In the genomic region with DNA sequence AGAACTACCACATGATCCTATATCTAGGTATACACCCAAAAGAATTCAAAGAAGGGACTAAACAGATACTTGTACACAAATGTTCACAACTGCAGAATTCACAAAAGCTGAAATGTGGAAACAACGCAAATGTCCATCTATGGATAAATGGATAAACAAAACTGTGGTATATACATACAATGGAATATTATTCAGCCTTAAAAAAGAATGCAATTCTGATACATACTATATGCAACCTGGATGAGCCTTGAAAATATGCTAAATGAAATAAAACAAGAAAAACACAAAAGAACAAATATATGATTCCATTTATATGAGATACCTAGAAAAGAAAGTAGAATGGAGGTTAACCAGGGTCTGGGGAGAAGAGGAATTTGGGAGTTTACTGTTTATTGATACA, we compare ENCODE assay signal across 13 cellular contexts. TPM values are rescaled to one million over a fixed set of nuclear protein-coding genes. Genes with fewer than 3 reads are reported as not detected.
DNase-seq lines count a peak whose midpoint lies in the region; FAIRE-seq and TF ChIP-seq lines count a peak whose summit lies in the region.
"Had no signal": no experiment of that assay in that cellular context is flagged by ENCODE, and none has a peak within 500 bp of the region (broad histone marks: within the 10 kb centered on the region; RNA-seq: fewer than 3 reads in every experiment).

No MANE protein-coding gene starts in this region.

- no peak overlapping the region for H4K12ac ChIP-seq in trophoblast cell (ENCODE audit: low read depth, low read length)

- POLR2A ChIA-PET in HEK293 (lab: Yijun Ruan, JAX) = no interaction called here

- H3K27ac ChIP-seq in HEK293 (ENCODE audit: extremely low read depth, low read depth, low read length) (no peak overlapping the region), trophoblast cell (ENCODE audit: low read depth, low read length) (no peak overlapping the region)
- H3K27ac ChIP-seq: HL-60 had no signal

- H3K27me3 ChIP-seq in trophoblast cell (ENCODE audit: insufficient read depth, low read length) = no peaks in the 10 kb centered on the region

- H3K79me1 ChIP-seq in trophoblast cell (ENCODE audit: low read length) = no peaks in the 10 kb centered on the region

- peak; percentile 11 for FAIRE-seq in A204.1 (lab: Jason Lieb, UNC)

- no peak overlapping the region for H3K18ac ChIP-seq in trophoblast cell (ENCODE audit: low read length)

- no peak overlapping the region for H3K14ac ChIP-seq in trophoblast cell (ENCODE audit: low read length)

- no peak overlapping the region for H2BK5ac ChIP-seq in trophoblast cell (ENCODE audit: low read depth, low read length, poor library complexity)

- no peak overlapping the region for H2BK120ac ChIP-seq in trophoblast cell (ENCODE audit: insufficient read depth, low read length, poor library complexity)

- peak overlapping the region; percentile 83 for H3K4ac ChIP-seq in trophoblast cell (ENCODE audit: low read depth, low read length)

- no CpG with 5 or more reads among the region's 1 CpG for WGBS in trophoblast cell (ENCODE audit: extremely low coverage, insufficient coverage, insufficient read length)

- no peak overlapping the region for H3K9ac ChIP-seq in trophoblast cell (ENCODE audit: low read length)

- H3K9me3 ChIP-seq in HEK293 (ENCODE audit: control insufficient read depth, insufficient read depth, low read depth, low read length) (no peaks in the 10 kb centered on the region), trophoblast cell (ENCODE audit: insufficient read depth, low read depth, low read length) (no peaks in the 10 kb centered on the region)

- H3K36me3 ChIP-seq in HEK293 (ENCODE audit: control insufficient read depth in 2 of 2, insufficient read depth in 1 of 2, low read length in 2 of 2) (peaks cover 21 to 36% of the 10 kb centered on the region in 2 experiments), trophoblast cell (ENCODE audit: control insufficient read depth in 1 of 2, insufficient read depth in 2 of 2, low read length in 2 of 2) (peaks cover 10 to 13% of the 10 kb centered on the region in 2 experiments)

- no peak overlapping the region for H3K4me2 ChIP-seq in trophoblast cell (ENCODE audit: low read length)

- H3K79me2 ChIP-seq in trophoblast cell (ENCODE audit: control insufficient read depth, insufficient read depth, low read length, poor library complexity) = peaks cover 2% of the 10 kb centered on the region

- peaks cover 4% of the 10 kb centered on the region for H3K9me3 Mint-ChIP-seq in activated T-cell treated with anti-CD3 and anti-CD28 coated beads, Interleukin-2, amount 50 U/mL, for 24 hours

- no peak overlapping the region for H3K4me3 Mint-ChIP-seq in activated T-cell treated with anti-CD3 and anti-CD28 coated beads, Interleukin-2, amount 50 U/mL, for 24 hours
- H3K4me3 Mint-ChIP-seq: CD14-positive monocyte; CD8-positive, alpha-beta T cell had no signal

- peaks cover 83% of the 10 kb centered on the region for H3K36me3 Mint-ChIP-seq in activated T-cell treated with anti-CD3 and anti-CD28 coated beads, Interleukin-2, amount 50 U/mL, for 24 hours (ENCODE audit: low read depth)

- no peak for DNase-seq in activated T-cell treated with anti-CD3 and anti-CD28 coated beads, Interleukin-2, amount 50 U/mL, for 24 hours
- no peak for DNase-seq in activated T-cell treated with anti-CD3 and anti-CD28 coated beads, Interleukin-2, amount 50 U/mL, for 48 hours
- DNase-seq in trophoblast cell = no peak
- no peak for DNase-seq in D341Med (ENCODE audit: low spot score)
- DNase-seq: CD8-positive, alpha-beta T cell; COR-L47; DMS53; GF-D8; HCEC 1CT had no signal

- no peak overlapping the region for H4K91ac ChIP-seq in trophoblast cell (ENCODE audit: low read depth, low read length)

- peaks cover 11% of the 10 kb centered on the region for H3K4me1 ChIP-seq in HEK293 (ENCODE audit: control insufficient read depth, insufficient read depth, low read length)
- no peaks in the 10 kb centered on the region for H3K4me1 ChIP-seq in trophoblast cell (ENCODE audit: control insufficient read depth in 1 of 2, insufficient read depth in 2 of 2, low read length in 2 of 2)

- no peak overlapping the region for H2AK5ac ChIP-seq in trophoblast cell (ENCODE audit: low read length)

- CTCF ChIA-PET in HEK293 (lab: Yijun Ruan, JAX) = no interaction called here

- H4K8ac ChIP-seq in trophoblast cell (ENCODE audit: low read depth, low read length) = no peak overlapping the region

- H3K27me3 Mint-ChIP-seq in activated T-cell treated with anti-CD3 and anti-CD28 coated beads, Interleukin-2, amount 50 U/mL, for 24 hours = no peaks in the 10 kb centered on the region

- no peak for TF ChIP-seq CTCF in HEK293 (tag by site-specific recombination; IDR thresholded peaks at IDR 0.05)

- H3K27ac Mint-ChIP-seq in activated T-cell treated with anti-CD3 and anti-CD28 coated beads, Interleukin-2, amount 50 U/mL, for 24 hours = peak overlapping the region; percentile 51
- H3K27ac Mint-ChIP-seq: CD14-positive monocyte; CD8-positive, alpha-beta T cell had no signal

- no peak overlapping the region for H3K23ac ChIP-seq in trophoblast cell (ENCODE audit: low read length)

- H3K4me3 ChIP-seq in HEK293 (ENCODE audit: low read depth, low read length) (no peak overlapping the region), trophoblast cell (ENCODE audit: low read depth, low read length) (no peak overlapping the region)

- no peak overlapping the region for H2BK12ac ChIP-seq in trophoblast cell (ENCODE audit: low read length)

- peaks cover 46% of the 10 kb centered on the region for H3K4me1 Mint-ChIP-seq in activated T-cell treated with anti-CD3 and anti-CD28 coated beads, Interleukin-2, amount 50 U/mL, for 24 hours (ENCODE audit: low read depth)

- no peak overlapping the region for H2AFZ ChIP-seq in trophoblast cell (ENCODE audit: insufficient read depth, low read length, poor library complexity)

TF ChIP-seq in HEK293, 187 proteins besides CTCF, POLR2A, EP300 and RAD21:
- TF ChIP-seq ZNF146 (tag by site-specific recombination; IDR thresholded peaks at IDR 0.05) (peak; percentile 85), ZNF624 (tag by site-specific recombination; IDR thresholded peaks at IDR 0.05) (no peak)

RNA-seq across cellular contexts. Expression of a gene that starts 7.2 kb away (rescaled TPM):
- 30.9 and 34.0 TPM in 2 replicates for polyA plus RNA-seq in trophoblast cell (2013)

RNA-seq across cellular contexts. Expression of a gene that starts 54.4 kb away (rescaled TPM):
- 12.7 TPM in 2 replicates for polyA plus RNA-seq in trophoblast cell (2013)

RNA-seq across cellular contexts. Expression of a gene that starts 54.6 kb away (rescaled TPM):
- 14.0 and 14.3 TPM in 2 replicates for polyA plus RNA-seq in trophoblast cell (2013)
